9 cellular contexts compared by ENCODE assay signal in genomic region chr6:108118359-108118724, GRCh38. TPM values are rescaled to one million over a fixed set of nuclear protein-coding genes. Genes with fewer than 3 reads are reported as not detected.
DNase-seq lines count a peak whose midpoint lies in the region; ATAC-seq and TF ChIP-seq lines count a peak whose summit lies in the region.
"Had no signal": no experiment of that assay in that cellular context is flagged by ENCODE, and none has a peak within 500 bp of the region (broad histone marks: within the 10 kb centered on the region; RNA-seq: fewer than 3 reads in every experiment).

No MANE protein-coding gene starts in this region.

- no peak overlapping the region for H4K5ac ChIP-seq in IMR-90 (ENCODE audit: low read depth, low read length)

- no peaks in the 10 kb centered on the region for H3K9me1 ChIP-seq in IMR-90 (ENCODE audit: insufficient read depth, low read length)

- in situ Hi-C loops in IMR-90 (cut with MboI; ENCODE audit: low sequenced_read_pairs), result loop anchor here (10.0 kb wide), 1 partner anchor 376 kb away; no protein-coding TSS in a partner anchor

- no peak overlapping the region for H2AK5ac ChIP-seq in IMR-90 (ENCODE audit: low read depth, low read length)

- TF ChIP-seq RAD21 in IMR-90 (IDR thresholded peaks at IDR 0.05; ENCODE audit: low read length) (no peak), neural cell (conservative IDR thresholded peaks at IDR 0.05) (no peak)

- no peak for TF ChIP-seq EP300 in neural cell (conservative IDR thresholded peaks at IDR 0.05; ENCODE audit: poor library complexity, severe bottlenecking)

- no peak overlapping the region; the same call in 1 of the 2 replicates for H3K23ac ChIP-seq in IMR-90 (ENCODE audit: low read depth, low read length)

- no peaks in the 10 kb centered on the region for H3K79me1 ChIP-seq in IMR-90 (ENCODE audit: low read depth in 1 of 2, low read length in 2 of 2)

- H3K56ac ChIP-seq in IMR-90 (ENCODE audit: extremely low read depth, insufficient read depth, low read length), result no peak overlapping the region

- H2BK20ac ChIP-seq in IMR-90 (ENCODE audit: low read depth, low read length), result no peak overlapping the region

- H2BK15ac ChIP-seq in IMR-90 (ENCODE audit: low read depth, low read length), result no peak overlapping the region

- CTCF ChIA-PET in IMR-90 (lab: Yijun Ruan, JAX), result interaction anchor here (1.2 kb wide), 1 partner anchor 373 kb away, joined by 3 read pairs; no protein-coding TSS in a partner anchor

- ATAC-seq in IMR-90 (ENCODE audit: low read depth) (no peak), HG03097 (IDR thresholded peaks at IDR 0.05; ENCODE audit: low FRiP score, unreplicated experiment) (no peak), HG03139 (IDR thresholded peaks at IDR 0.05; ENCODE audit: unreplicated experiment) (no peak)

- TF ChIP-seq POLR2A in IMR-90 (IDR thresholded peaks at IDR 0.05; ENCODE audit: low read depth, low read length), result no peak

- peak overlapping the region; percentile 68 for H3K4me3 ChIP-seq in BLaER1
- no peak overlapping the region; the same call in 1 of the 2 replicates for H3K4me3 ChIP-seq in IMR-90 (ENCODE audit: insufficient read depth, low read depth, low read length)
- H3K4me3 ChIP-seq in dorsolateral prefrontal cortex, result peak overlapping the region; percentile 42 to 81 (median 62)
- peak overlapping the region; percentile 60 for H3K4me3 ChIP-seq in neural cell (ENCODE audit: low read length)

- H4K8ac ChIP-seq in IMR-90 (ENCODE audit: low read depth in 2 of 2, low read length in 2 of 2), result no peak overlapping the region

- WGBS in IMR-90 (ENCODE audit: extremely low coverage in 2 of 2, insufficient read length in 1 of 2), 2 experiments, result 0% methylated on average over 18 of the region's 45 CpGs; no CpG with 5 or more reads in 1 of the 2 experiments

- H3K14ac ChIP-seq in IMR-90 (replicated peaks; ENCODE audit: low read depth, low read length), result no peak overlapping the region

- BruUV-seq in IMR-90 (replicated peaks; lab: Mats Ljungman, UMichigan), result no TSS peak

- H2BK120ac ChIP-seq in IMR-90 (ENCODE audit: low read depth, low read length), result no peak overlapping the region

- H3K27ac ChIP-seq in BLaER1, result no peak overlapping the region
- no peak overlapping the region for H3K27ac ChIP-seq in IMR-90 (ENCODE audit: insufficient read depth, low read length)
- H3K27ac ChIP-seq in dorsolateral prefrontal cortex, result no peak overlapping the region
- no peak overlapping the region for H3K27ac ChIP-seq in neural cell (ENCODE audit: low read length)

- H4K91ac ChIP-seq in IMR-90 (ENCODE audit: insufficient read depth, low read depth, low read length), result no peak overlapping the region

- no peak for DNase-seq in IMR-90
- no peak for DNase-seq in dorsolateral prefrontal cortex
- no peak for DNase-seq in NAMALWA (ENCODE audit: low spot score)
- no peak for DNase-seq in NOMO-1 treated with DMSO at 0.1 percent for 48 hours (lab: John Stamatoyannopoulos, UW; ENCODE audit: unreplicated experiment)
- DNase-seq: activated CD4-positive, alpha-beta T cell treated with anti-CD3 and anti-CD28 coated beads, Interleukin-2, amount 50 U/mL, for 4 hours had no signal

- H3K27me3 ChIP-seq in BLaER1 (peaks cover 100% of the 10 kb centered on the region), IMR-90 (ENCODE audit: control insufficient read depth, insufficient read depth, low read length) (peaks cover 91% of the 10 kb centered on the region), dorsolateral prefrontal cortex (peaks cover 0 to 73% (median 43%) of the 10 kb centered on the region in 45 donors), neural cell (ENCODE audit: insufficient read depth, low read depth, low read length) (peaks cover 86% of the 10 kb centered on the region)

- POLR2A ChIA-PET in IMR-90 (lab: Charles Lee; ENCODE audit: unreplicated experiment), result no interaction called here

- no peak overlapping the region for H2AK9ac ChIP-seq in IMR-90 (replicated peaks; ENCODE audit: low read depth, low read length, poor library complexity)

- no peak overlapping the region for H3K4ac ChIP-seq in IMR-90 (ENCODE audit: low read depth, low read length)

- H3K4me1 ChIP-seq in BLaER1, result peaks cover 38% of the 10 kb centered on the region
- H3K4me1 ChIP-seq in IMR-90 (ENCODE audit: control insufficient read depth, insufficient read depth, low read length), result no peaks in the 10 kb centered on the region; the same call in 1 of the 2 replicates

- intact Hi-C loops in IMR-90 (cut with micrococcal nuclease) (no loop called here), dorsolateral prefrontal cortex (cut with DNase I) (loop anchor here in 1 of 2 donors (5.0 to 10.0 kb wide), 2 partner anchors 49 to 376 kb away; partner anchors contain the start of gene NR2E1)

- peak overlapping the region; percentile 52 for H2AFZ ChIP-seq in IMR-90 (replicated peaks; ENCODE audit: low read length, poor library complexity)
- no peak overlapping the region for H2AFZ ChIP-seq in neural cell (ENCODE audit: low read depth, low read length)

- H3K9ac ChIP-seq in BLaER1, result no peak overlapping the region
- no peak overlapping the region for H3K9ac ChIP-seq in IMR-90 (ENCODE audit: low read depth, low read length)
- H3K9ac ChIP-seq in neural cell (ENCODE audit: low read length), result no peak overlapping the region

- peaks cover 4% of the 10 kb centered on the region for H3F3A ChIP-seq in neural cell (ENCODE audit: insufficient read depth, low read length, poor library complexity, severe bottlenecking)

- H2BK5ac ChIP-seq in IMR-90 (ENCODE audit: low read depth, low read length, poor library complexity, severe bottlenecking), result no peak overlapping the region

- H3K9me3 ChIP-seq in BLaER1 (no peaks in the 10 kb centered on the region), IMR-90 (ENCODE audit: control insufficient read depth, insufficient read depth, low read length) (no peaks in the 10 kb centered on the region), neural cell (ENCODE audit: low read length) (no peaks in the 10 kb centered on the region)

- H3K9me2 ChIP-seq in neural cell (ENCODE audit: insufficient read depth, low read length), result no peaks in the 10 kb centered on the region

- no peaks in the 10 kb centered on the region for H3K36me3 ChIP-seq in BLaER1
- no peaks in the 10 kb centered on the region for H3K36me3 ChIP-seq in IMR-90 (ENCODE audit: control insufficient read depth, insufficient read depth, low read length)
- H3K36me3 ChIP-seq in neural cell (ENCODE audit: insufficient read depth, low read length), result no peaks in the 10 kb centered on the region

- TF ChIP-seq CTCF in IMR-90 (conservative IDR thresholded peaks at IDR 0.05; ENCODE audit: low read depth, low read length), result no peak
- TF ChIP-seq CTCF in dorsolateral prefrontal cortex (IDR thresholded peaks at IDR 0.05 in 54 of 56, conservative IDR thresholded peaks at IDR 0.05 in 2 of 56; ENCODE audit: low read depth in 1 of 56, partially characterized antibody in 56 of 56), result no peak
- TF ChIP-seq CTCF in neural cell (IDR thresholded peaks at IDR 0.05; ENCODE audit: poor library complexity, severe bottlenecking), result no peak

- dilution Hi-C loops in IMR-90 (cut with HindIII; ENCODE audit: low sequenced_read_pairs, unreplicated experiment), result no loop called here

- H3K18ac ChIP-seq in IMR-90 (ENCODE audit: low read depth, low read length), result no peak overlapping the region

- H3K4me2 ChIP-seq in BLaER1 (peak overlapping the region; percentile 93), IMR-90 (ENCODE audit: low read depth, low read length) (peak overlapping the region; percentile 84), neural cell (ENCODE audit: low read length) (peak overlapping the region; percentile 38)

- no peaks in the 10 kb centered on the region for H3K79me2 ChIP-seq in neural cell (replicated peaks; ENCODE audit: insufficient read depth, low read length)

- H4K20me1 ChIP-seq in BLaER1 (peaks cover 93% of the 10 kb centered on the region), IMR-90 (ENCODE audit: insufficient read depth, low read length) (0 out of 2 replicates have a peak, but pooled peaks cover 5% of the 10 kb centered on the region), neural cell (ENCODE audit: insufficient read depth) (no peaks in the 10 kb centered on the region)

TF ChIP-seq in IMR-90, 13 proteins besides CTCF, POLR2A, EP300 and RAD21 (continues in another document):
- no peak for TF ChIP-seq MXI1 (IDR thresholded peaks at IDR 0.05; ENCODE audit: borderline replicate concordance, low read depth, low read length)

TF ChIP-seq in neural cell, 6 proteins besides CTCF, POLR2A, EP300 and RAD21 (continues in another document):
- TF ChIP-seq TAF1 (IDR thresholded peaks at IDR 0.05; ENCODE audit: low read depth), result no peak

RNA-seq across cellular contexts. Expression of gene OSTM1, which starts 43.8 kb away (rescaled TPM):
- total RNA-seq in IMR-90 (2012; rRNA removed), result 17.5 and 24.7 TPM in 2 replicates
- 8.0 and 10.4 TPM in 2 replicates for polyA plus RNA-seq in IMR-90 (2012; rRNA removed)
- polyA plus RNA-seq in IMR-90 (2012; cell fraction: cytosol; rRNA removed), result 42.4 and 107 TPM in 2 replicates
- polyA plus RNA-seq in IMR-90 (2012; cell fraction: nucleus; rRNA removed; ENCODE audit: low replicate concordance), result 9.1 and 21.6 TPM in 2 replicates
- 10 to 100 TPM; 19.6 to 54.7 (median 38.3) TPM for total RNA-seq in dorsolateral prefrontal cortex
- polyA plus RNA-seq in neural cell, result 54.7 and 59.9 TPM in 2 replicates
- polyA minus RNA-seq in neural cell, result 41.6 and 48.4 TPM in 2 replicates

RNA-seq across cellular contexts. Expression of gene NR2E1, which starts 47.5 kb away (rescaled TPM):
- not detected in 2 replicates for total RNA-seq in IMR-90 (2012; rRNA removed)
- not detected in 2 replicates for polyA plus RNA-seq in IMR-90 (2012; rRNA removed)
- polyA plus RNA-seq in IMR-90 (2012; cell fraction: cytosol; rRNA removed), result not detected in 2 replicates
- not detected in 2 replicates for polyA plus RNA-seq in IMR-90 (2012; cell fraction: nucleus; rRNA removed; ENCODE audit: low replicate concordance)
- 10 to 100 TPM in 109 of 120 experiments, 1 to 10 TPM in 11; 5.0 to 64.6 (median 15.3) TPM for total RNA-seq in dorsolateral prefrontal cortex
- 0.50 and 1.3 TPM in 2 replicates for polyA plus RNA-seq in neural cell
- 1.3 and 1.7 TPM in 2 replicates for polyA minus RNA-seq in neural cell

Comparison
In these comparisons a context has a peak if more than half of its experiments do, and no peak if none do; other contexts are left out.
1. H3K4me2 ChIP-seq: peak in every context shown above with its lines; median percentile 93 in BLaER1; 84 in IMR-90; 38 in neural cell.